ENCODE assay signal across 8 cellular contexts in genomic region chr5:402615-403359, GRCh38. TPM values are rescaled to one million over a fixed set of nuclear protein-coding genes. Genes with fewer than 3 reads are reported as not detected.
DNase-seq lines count a peak whose midpoint lies in the region; ATAC-seq lines count a peak whose summit lies in the region.

No MANE protein-coding gene starts in this region.

- DNase-seq in 8988T (peak; percentile 27), GM19240 (ENCODE audit: insufficient read length, low spot score) (peak; percentile 51), medulla oblongata (ENCODE audit: extremely low spot score) (no peak)
- DNase-seq in activated CD8-positive, alpha-beta memory T cell treated with anti-CD3 and anti-CD28 coated beads, Interleukin-2, amount 10 ng/mL, durations not matched to agents 7 days and 5 days: no peak
- no peak for DNase-seq in stimulated activated CD4-positive, alpha-beta T cell treated with anti-CD3 and anti-CD28 coated beads, Interleukin-4, amount 100 ng/mL, for 1 hour

- H3K27ac Mint-ChIP-seq in activated CD8-positive, alpha-beta memory T cell treated with anti-CD3 and anti-CD28 coated beads, Interleukin-2, amount 10 ng/mL, durations not matched to agents 7 days and 5 days: peak overlapping the region; percentile 45

- H3K4me1 Mint-ChIP-seq in activated CD8-positive, alpha-beta memory T cell treated with anti-CD3 and anti-CD28 coated beads, Interleukin-2, amount 10 ng/mL, durations not matched to agents 7 days and 5 days: peaks cover 37% of the 10 kb centered on the region

- H3K36me3 Mint-ChIP-seq in activated CD8-positive, alpha-beta memory T cell treated with anti-CD3 and anti-CD28 coated beads, Interleukin-2, amount 10 ng/mL, durations not matched to agents 7 days and 5 days: peaks cover 40% of the 10 kb centered on the region

- no peak overlapping the region for H3K4me3 Mint-ChIP-seq in activated CD8-positive, alpha-beta memory T cell treated with anti-CD3 and anti-CD28 coated beads, Interleukin-2, amount 10 ng/mL, durations not matched to agents 7 days and 5 days

- ATAC-seq in HG03095 (IDR thresholded peaks at IDR 0.05; ENCODE audit: unreplicated experiment): peak; percentile 57
- ATAC-seq in activated CD8-positive, alpha-beta memory T cell treated with anti-CD3 and anti-CD28 coated beads, Interleukin-2, amount 10 ng/mL, durations not matched to agents 7 days and 5 days: peak; percentile 34
- ATAC-seq in GM19035 (IDR thresholded peaks at IDR 0.05; ENCODE audit: unreplicated experiment): no peak
- ATAC-seq in HG03439 (IDR thresholded peaks at IDR 0.05; ENCODE audit: unreplicated experiment): no peak

- H3K27me3 Mint-ChIP-seq in activated CD8-positive, alpha-beta memory T cell treated with anti-CD3 and anti-CD28 coated beads, Interleukin-2, amount 10 ng/mL, durations not matched to agents 7 days and 5 days: peaks cover 4% of the 10 kb centered on the region

- CTCF ChIA-PET in activated CD8-positive, alpha-beta memory T cell treated with anti-CD3 and anti-CD28 coated beads, Interleukin-2, amount 10 ng/mL, durations not matched to agents 7 days and 5 days (lab: Charles Lee): interaction anchor here (1.0 kb wide), 1 partner anchor 86 kb away, joined by 3 read pairs; no protein-coding TSS in a partner anchor

- no peaks in the 10 kb centered on the region for H3K9me3 Mint-ChIP-seq in activated CD8-positive, alpha-beta memory T cell treated with anti-CD3 and anti-CD28 coated beads, Interleukin-2, amount 10 ng/mL, durations not matched to agents 7 days and 5 days (ENCODE audit: low read depth)

RNA-seq across cellular contexts. Expression of gene EXOC3, which starts 40.2 kb away (rescaled TPM):
- total RNA-seq in activated CD8-positive, alpha-beta memory T cell treated with anti-CD3 and anti-CD28 coated beads, Interleukin-2, amount 10 ng/mL, durations not matched to agents 7 days and 5 days: 10 to 100 TPM; 68.2 to 71.2 TPM

Comparison
In these comparisons a context has a peak if more than half of its experiments do, and no peak if none do; other contexts are left out.
1. DNase-seq: peak in 8988T (single experiment) and GM19240 (single experiment); none in activated CD8-positive, alpha-beta memory T cell treated with anti-CD3 and anti-CD28 coated beads, Interleukin-2, amount 10 ng/mL, durations not matched to agents 7 days and 5 days (single experiment), stimulated activated CD4-positive, alpha-beta T cell treated with anti-CD3 and anti-CD28 coated beads, Interleukin-4, amount 100 ng/mL, for 1 hour (single experiment) and medulla oblongata (single experiment).
2. ATAC-seq: peak in HG03095 (single experiment) and activated CD8-positive, alpha-beta memory T cell treated with anti-CD3 and anti-CD28 coated beads, Interleukin-2, amount 10 ng/mL, durations not matched to agents 7 days and 5 days (single experiment); none in GM19035 (single experiment) and HG03439 (single experiment).